ENCODE assay signal across 21 cellular contexts in genomic region chr2:26114144-26114543, GRCh38. TPM values are rescaled to one million over a fixed set of nuclear protein-coding genes. Genes with fewer than 3 reads are reported as not detected.
DNase-seq lines count a peak whose midpoint lies in the region; ATAC-seq, FAIRE-seq and TF ChIP-seq lines count a peak whose summit lies in the region.
"Had no signal": no experiment of that assay in that cellular context is flagged by ENCODE, and none has a peak within 500 bp of the region (broad histone marks: within the 10 kb centered on the region; RNA-seq: fewer than 3 reads in every experiment).

No MANE protein-coding gene starts in this region.

- BruUV-seq in MCF 10A (replicated peaks; lab: Mats Ljungman, UMichigan) (TSS peak; percentile 19), K562 (replicated peaks; lab: Mats Ljungman, UMichigan) (TSS peak; percentile 26)

- TF ChIP-seq CTCF in MCF 10A (IDR thresholded peaks at IDR 0.05; ENCODE audit: unreplicated experiment) (no peak), breast epithelium (IDR thresholded peaks at IDR 0.05) (no peak), K562 (IDR thresholded peaks at IDR 0.05 in 2 of 3, conservative IDR thresholded peaks at IDR 0.05 in 1 of 3; ENCODE audit: insufficient read depth in 2 of 3, low read depth in 1 of 3, low read length in 3 of 3) (no peak)

- H3K27me3 ChIP-seq in breast epithelium (no peaks in the 10 kb centered on the region), K562 (ENCODE audit: control insufficient read depth in 2 of 2, insufficient read depth in 2 of 2, low read length in 2 of 2) (no peaks in the 10 kb centered on the region)
- H3K27me3 ChIP-seq: BE2C, MG63, Peyer's patch had no signal

- H2AFZ ChIP-seq in K562 (ENCODE audit: low read depth, low read length) = no peak overlapping the region

- no peaks in the 10 kb centered on the region for H3K9me3 Mint-ChIP-seq in MCF 10A (ENCODE audit: unreplicated experiment)
- no peaks in the 10 kb centered on the region for H3K9me3 Mint-ChIP-seq in stimulated activated effector memory CD8-positive, alpha-beta T cell treated with anti-CD3 and anti-CD28 coated beads, Interleukin-12 subunit alpha, Interleukin-12 subunit beta, amount 100 ng/mL, for 72 hours
- H3K9me3 Mint-ChIP-seq in activated T-helper 17 cell treated with anti-CD3 and anti-CD28 coated beads, Interleukin-2, amount 50 U/mL, for 72 hours = no peaks in the 10 kb centered on the region

- in situ Hi-C loops in K562 (cut with MboI) = no loop called here

- H3K27ac ChIP-seq in breast epithelium (no peak overlapping the region), K562 (ENCODE audit: extremely low read depth, low read depth, low read length) (no peak overlapping the region)
- H3K27ac ChIP-seq: Peyer's patch had no signal

- H3K36me3 ChIP-seq in breast epithelium (no peaks in the 10 kb centered on the region), K562 (ENCODE audit: control insufficient read depth, insufficient read depth, low read length) (peaks cover 46% of the 10 kb centered on the region)

- POLR2A ChIA-PET in MCF 10A (lab: Yijun Ruan, JAX) = no interaction called here
- POLR2A ChIA-PET in K562 (lab: Yijun Ruan, JAX) = no interaction called here

- H3K4me3 ChIP-seq in breast epithelium (no peak overlapping the region), K562 (no peak overlapping the region)
- H3K4me3 ChIP-seq: MG63, Peyer's patch had no signal

- no peak overlapping the region for H3K27ac Mint-ChIP-seq in MCF 10A (ENCODE audit: low read depth, unreplicated experiment)
- no peak overlapping the region for H3K27ac Mint-ChIP-seq in stimulated activated effector memory CD8-positive, alpha-beta T cell treated with anti-CD3 and anti-CD28 coated beads, Interleukin-12 subunit alpha, Interleukin-12 subunit beta, amount 100 ng/mL, for 72 hours
- no peak overlapping the region for H3K27ac Mint-ChIP-seq in activated T-helper 17 cell treated with anti-CD3 and anti-CD28 coated beads, Interleukin-2, amount 50 U/mL, for 72 hours

- H3K36me3 Mint-ChIP-seq in MCF 10A (ENCODE audit: insufficient read depth, unreplicated experiment) = peaks cover 64% of the 10 kb centered on the region
- H3K36me3 Mint-ChIP-seq in stimulated activated effector memory CD8-positive, alpha-beta T cell treated with anti-CD3 and anti-CD28 coated beads, Interleukin-12 subunit alpha, Interleukin-12 subunit beta, amount 100 ng/mL, for 72 hours = peaks cover 73% of the 10 kb centered on the region
- peaks cover 45% of the 10 kb centered on the region for H3K36me3 Mint-ChIP-seq in activated T-helper 17 cell treated with anti-CD3 and anti-CD28 coated beads, Interleukin-2, amount 50 U/mL, for 72 hours (ENCODE audit: low read depth)

- 97% methylated on average over 2 of the region's 2 CpGs for WGBS in K562 (ENCODE audit: insufficient coverage, low coverage, missing lambda C conversion rate)

- H3K4me2 ChIP-seq in K562 (ENCODE audit: insufficient read depth, low read length) = no peak overlapping the region

- TF ChIP-seq EP300 in K562 (IDR thresholded peaks at IDR 0.05; ENCODE audit: low read length) = no peak

- no peaks in the 10 kb centered on the region for H4K20me1 ChIP-seq in K562 (replicated peaks; ENCODE audit: control insufficient read depth, insufficient read depth, low read length)

- FAIRE-seq in K562 (lab: Jason Lieb, UNC) = no peak
- FAIRE-seq: GM12892 had no signal

- H3K9me1 ChIP-seq in K562 (ENCODE audit: control insufficient read depth, insufficient read depth, low read length) = no peaks in the 10 kb centered on the region

- no peak overlapping the region for H3K9ac ChIP-seq in K562 (ENCODE audit: insufficient read depth in 1 of 2, low read depth in 2 of 2, low read length in 2 of 2)

- no peak for TF ChIP-seq RAD21 in K562 (CRISPR knock-in tag; conservative IDR thresholded peaks at IDR 0.05 in 1 of 2, IDR thresholded peaks at IDR 0.05 in 1 of 2)

- CTCF ChIA-PET in MCF 10A (lab: Yijun Ruan, JAX) (interaction anchor here (0.6 kb wide), 1 partner anchor 22 kb away, joined by 3 read pairs; no protein-coding TSS in a partner anchor), K562 (lab: Yijun Ruan, JAX; ENCODE audit: low intra/inter-chr PET ratio) (no interaction called here)

- no peak for TF ChIP-seq POLR2A in breast epithelium (IDR thresholded peaks at IDR 0.05)
- no peak for TF ChIP-seq POLR2A in K562 (conservative IDR thresholded peaks at IDR 0.05)

- H3K9me3 ChIP-seq in breast epithelium = no peaks in the 10 kb centered on the region
- H3K9me3 ChIP-seq in K562 (replicated peaks; ENCODE audit: control insufficient read depth, insufficient read depth, low read depth, low read length) = no peaks in the 10 kb centered on the region
- H3K9me3 ChIP-seq: BE2C, MG63, Peyer's patch had no signal

- ATAC-seq in K562 (no peak), HG03378 (IDR thresholded peaks at IDR 0.05; ENCODE audit: unreplicated experiment) (no peak)
- ATAC-seq in stimulated activated effector memory CD8-positive, alpha-beta T cell treated with anti-CD3 and anti-CD28 coated beads, Interleukin-12 subunit alpha, Interleukin-12 subunit beta, amount 100 ng/mL, for 72 hours = peak; percentile 37
- ATAC-seq in activated T-helper 17 cell treated with anti-CD3 and anti-CD28 coated beads, Interleukin-2, amount 50 U/mL, for 72 hours (replicated peaks) = no peak
- ATAC-seq: SK-N-SH treated with all-trans-retinoic acid at 6 μM for 48 hours had no signal

- H3K4me1 Mint-ChIP-seq in MCF 10A (ENCODE audit: insufficient read depth, unreplicated experiment) = no peaks in the 10 kb centered on the region
- H3K4me1 Mint-ChIP-seq in stimulated activated effector memory CD8-positive, alpha-beta T cell treated with anti-CD3 and anti-CD28 coated beads, Interleukin-12 subunit alpha, Interleukin-12 subunit beta, amount 100 ng/mL, for 72 hours = peaks cover 11% of the 10 kb centered on the region
- H3K4me1 Mint-ChIP-seq in activated T-helper 17 cell treated with anti-CD3 and anti-CD28 coated beads, Interleukin-2, amount 50 U/mL, for 72 hours = peaks cover 4% of the 10 kb centered on the region

- no peak for DNase-seq in MCF 10A (ENCODE audit: unreplicated experiment)
- DNase-seq in breast epithelium (ENCODE audit: low spot score in 2 of 2) = no peak
- peak; percentile 23 for DNase-seq in MV-4-11 (lab: John Stamatoyannopoulos, UW)
- no peak for DNase-seq in K562 (ENCODE audit: extremely low read depth in 1 of 4, low spot score in 3 of 4)
- DNase-seq in stimulated activated effector memory CD8-positive, alpha-beta T cell treated with anti-CD3 and anti-CD28 coated beads, Interleukin-12 subunit alpha, Interleukin-12 subunit beta, amount 100 ng/mL, for 72 hours (ENCODE audit: low spot score in 2 of 2) = no peak
- DNase-seq: BE2C, DMS 273 treated with DMSO at 0.1 percent for 48 hours, DMS79 treated with DMSO at 0.1 percent for 48 hours, GOT3, HCEC 1CT, Kasumi-1, MG63, NCI-H1048, NCI-H1417 treated with DMSO at 0.1 percent for 48 hours, NCI-H187, NCI-H69, Peyer's patch had no signal

- intact Hi-C loops in MCF 10A (cut with micrococcal nuclease) (no loop called here), breast epithelium (cut with DNase I; ENCODE audit: low total_unique reads) (no loop called here), K562 (cut with micrococcal nuclease) (no loop called here)

- no peak overlapping the region for H3K4me3 Mint-ChIP-seq in MCF 10A (ENCODE audit: unreplicated experiment)
- H3K4me3 Mint-ChIP-seq in stimulated activated effector memory CD8-positive, alpha-beta T cell treated with anti-CD3 and anti-CD28 coated beads, Interleukin-12 subunit alpha, Interleukin-12 subunit beta, amount 100 ng/mL, for 72 hours = no peak overlapping the region
- H3K4me3 Mint-ChIP-seq in activated T-helper 17 cell treated with anti-CD3 and anti-CD28 coated beads, Interleukin-2, amount 50 U/mL, for 72 hours = no peak overlapping the region

- H3K27me3 Mint-ChIP-seq in MCF 10A (ENCODE audit: insufficient read depth, unreplicated experiment) = no peaks in the 10 kb centered on the region
- H3K27me3 Mint-ChIP-seq in activated T-helper 17 cell treated with anti-CD3 and anti-CD28 coated beads, Interleukin-2, amount 50 U/mL, for 72 hours = no peaks in the 10 kb centered on the region

- peaks cover 42% of the 10 kb centered on the region for H3K79me2 ChIP-seq in K562 (ENCODE audit: control insufficient read depth, insufficient read depth, low read length)

- H3K4me1 ChIP-seq in breast epithelium = no peaks in the 10 kb centered on the region
- H3K4me1 ChIP-seq in K562 (replicated peaks in 1 of 2; ENCODE audit: control insufficient read depth in 2 of 2, insufficient read depth in 2 of 2, low read length in 2 of 2) = no peaks in the 10 kb centered on the region
- H3K4me1 ChIP-seq: BE2C, Peyer's patch had no signal

TF ChIP-seq in K562, 482 proteins besides CTCF, POLR2A, EP300 and RAD21 (continues in another document):
- TF ChIP-seq HDGF (IDR thresholded peaks at IDR 0.05) = no peak
- no peak for TF ChIP-seq CXXC5 (CRISPR knock-in tag; IDR thresholded peaks at IDR 0.05)

RNA-seq across cellular contexts. Expression of gene GAREM2, which starts 58.7 kb away (rescaled TPM):
- total RNA-seq in MCF 10A (2022) = 0.23 and 1.7 TPM in 2 replicates
- total RNA-seq in breast epithelium = 1 to 10 TPM; 1.2 to 2.0 (median 1.4) TPM
- total RNA-seq in K562 (2011; cell fraction: chromatin; rRNA removed; ENCODE audit: low replicate concordance) = 9.3 and 20.6 TPM in 2 replicates
- 11.8 and 13.2 TPM in 2 replicates for total RNA-seq in K562 (2011; cell fraction: nucleolus; rRNA removed)
- total RNA-seq in K562 (2011; cell fraction: nucleoplasm; rRNA removed) = 12.0 and 16.1 TPM in 2 replicates
- total RNA-seq in K562 (2014; rRNA removed) = 2.5 and 4.7 TPM in 2 replicates
- 1.3 and 1.7 TPM in 2 replicates for total RNA-seq in K562 (2014; rRNA removed; fragmentation: Illumina TruSeq; extraction: Trizol)
- 1.5 and 1.7 TPM in 2 replicates for total RNA-seq in K562 (2015; rRNA removed; fragmentation: Illumina TruSeq; extraction: Trizol)
- total RNA-seq in K562 (2021) = 11.5 and 12.4 TPM in 2 replicates
- 4.6 and 5.0 TPM in 2 replicates for polyA plus RNA-seq in K562 (2011; rRNA removed)
- 6.3 and 10.6 TPM in 2 replicates for polyA plus RNA-seq in K562 (2011; cell fraction: cytosol; rRNA removed)
- 9.6 and 16.4 TPM in 2 replicates for polyA plus RNA-seq in K562 (2011; cell fraction: nucleus; rRNA removed)
- 6.7 and 10.0 TPM in 2 replicates for polyA plus RNA-seq in K562 (2012)
- 5.4 and 6.9 TPM in 2 replicates for polyA plus RNA-seq in K562 (2014; fragmentation: Illumina TruSeq; extraction: Trizol)
- polyA plus RNA-seq in K562 (2014; fragmentation: Nextera tagmentation; extraction: Ambion mirVana) = 1 to 10 TPM; 1.7 to 2.2 TPM
- 4.6 and 7.6 TPM in 2 replicates for polyA plus RNA-seq in K562 (2014; rRNA removed)
- polyA minus RNA-seq in K562 (2011; rRNA and poly(A)+ RNA removed) = 2.9 and 4.5 TPM in 2 replicates
- 4.6 and 5.2 TPM in 2 replicates for polyA minus RNA-seq in K562 (2011; cell fraction: cytosol; rRNA and poly(A)+ RNA removed)
- polyA minus RNA-seq in K562 (2011; cell fraction: nucleus; rRNA and poly(A)+ RNA removed) = 3.2 and 3.7 TPM in 2 replicates
- total RNA-seq in activated T-helper 17 cell treated with anti-CD3 and anti-CD28 coated beads, Interleukin-2, amount 50 U/mL, for 72 hours = 1 to 10 TPM; 2.1 TPM
